18 cellular contexts compared by ENCODE assay signal in genomic region chr12:16036073-16036472, GRCh38.
DNase-seq lines count a peak whose midpoint lies in the region; ATAC-seq, FAIRE-seq and TF ChIP-seq lines count a peak whose summit lies in the region.
"Had no signal": no experiment of that assay in that cellular context is flagged by ENCODE, and none has a peak within 500 bp of the region (broad histone marks: within the 10 kb centered on the region; RNA-seq: fewer than 3 reads in every experiment).

No MANE protein-coding gene starts in this region.

- no peaks in the 10 kb centered on the region for H3K79me2 ChIP-seq in neural progenitor cell (ENCODE audit: low read depth)
- H3K79me2 ChIP-seq in HepG2 (ENCODE audit: insufficient read depth, low read length), result no peaks in the 10 kb centered on the region

- peaks cover 15% of the 10 kb centered on the region for H3K36me3 Mint-ChIP-seq in neural progenitor cell

- no peak for TF ChIP-seq POLR2A in HepG2 (IDR thresholded peaks at IDR 0.05; ENCODE audit: insufficient read depth in 1 of 2, low read depth in 2 of 2, low read length in 2 of 2)

- H3K9me3 Mint-ChIP-seq in neural progenitor cell, result no peaks in the 10 kb centered on the region
- H3K9me3 Mint-ChIP-seq: CD4-positive, alpha-beta T cell had no signal

- H3K9ac ChIP-seq in neural progenitor cell, result no peak overlapping the region
- no peak overlapping the region for H3K9ac ChIP-seq in HepG2 (ENCODE audit: insufficient read depth, low read depth, low read length)
- H3K9ac ChIP-seq: GM23248 had no signal

- no peak overlapping the region for H3K27ac Mint-ChIP-seq in neural progenitor cell
- H3K27ac Mint-ChIP-seq: CD4-positive, alpha-beta T cell had no signal

- H3K27me3 ChIP-seq in neural progenitor cell, result no peaks in the 10 kb centered on the region
- H3K27me3 ChIP-seq in HepG2 (ENCODE audit: control insufficient read depth in 1 of 2, insufficient read depth in 2 of 2, low read length in 2 of 2), result no peaks in the 10 kb centered on the region

- POLR2A ChIA-PET in HepG2 (lab: Yijun Ruan, JAX), result no interaction called here

- no peak for FAIRE-seq in HepG2 (lab: Jason Lieb, UNC)
- FAIRE-seq: A549, GM12878, H54, HTR-8/SVneo had no signal

- in situ Hi-C loops in HepG2 (cut with HindIII; ENCODE audit: extremely low pct_ligation_motif_present, low pct_unique_long_range_greater_than_20kb), result no loop called here

- H3K36me3 ChIP-seq in neural progenitor cell, result no peaks in the 10 kb centered on the region
- H3K36me3 ChIP-seq in HepG2 (replicated peaks in 1 of 2; ENCODE audit: control insufficient read depth in 1 of 2, insufficient read depth in 2 of 2, low read length in 2 of 2), result peaks cover 0 to 2% of the 10 kb centered on the region in 2 experiments; a peak in 1 of 5 replicates

- peak overlapping the region; percentile 20 for H3K4me2 ChIP-seq in neural progenitor cell
- no peak overlapping the region for H3K4me2 ChIP-seq in HepG2 (ENCODE audit: low read depth, low read length)
- H3K4me2 ChIP-seq: A549 had no signal

- no peak overlapping the region for H3K4me3 ChIP-seq in neural progenitor cell
- H3K4me3 ChIP-seq in HepG2 (replicated peaks in 1 of 3; ENCODE audit: insufficient read depth in 1 of 3, low read depth in 2 of 3, low read length in 3 of 3), result no peak overlapping the region
- H3K4me3 ChIP-seq: A549, GM12878, GM23248 had no signal

- H3K9me3 ChIP-seq in neural progenitor cell (ENCODE audit: low read depth) (no peaks in the 10 kb centered on the region), HepG2 (ENCODE audit: low read length) (no peaks in the 10 kb centered on the region)
- H3K9me3 ChIP-seq: A549 had no signal

- TF ChIP-seq EP300 in HepG2 (IDR thresholded peaks at IDR 0.05; ENCODE audit: low read depth in 2 of 2, low read length in 2 of 2) (no peak), HepG2 (CRISPR knock-in tag; IDR thresholded peaks at IDR 0.05; ENCODE audit: borderline replicate concordance) (no peak)

- 98% methylated on average over 3 of the region's 3 CpGs for WGBS in HepG2 (ENCODE audit: low lambda C conversion rate)

- H2AFZ ChIP-seq in neural progenitor cell (replicated peaks), result no peak overlapping the region
- H2AFZ ChIP-seq in HepG2 (ENCODE audit: low read length), result no peak overlapping the region
- H2AFZ ChIP-seq: GM23248 had no signal

- H3K4me3 Mint-ChIP-seq in neural progenitor cell, result no peak overlapping the region
- H3K4me3 Mint-ChIP-seq: CD4-positive, alpha-beta T cell had no signal

- no peaks in the 10 kb centered on the region for H3K27me3 Mint-ChIP-seq in neural progenitor cell (ENCODE audit: insufficient read depth, low read depth)
- H3K27me3 Mint-ChIP-seq: CD4-positive, alpha-beta T cell had no signal

- H3F3A ChIP-seq in neural progenitor cell (ENCODE audit: low read depth), result peaks cover 12% of the 10 kb centered on the region

- peaks cover 33% of the 10 kb centered on the region for H3K4me1 ChIP-seq in neural progenitor cell
- H3K4me1 ChIP-seq in HepG2 (ENCODE audit: insufficient read depth, low read length), result peaks cover 8% of the 10 kb centered on the region
- H3K4me1 ChIP-seq: A549 had no signal

- DNase-seq in NCI-H510A treated with DMSO at 0.1 percent for 48 hours (lab: John Stamatoyannopoulos, UW) (peak; percentile 26), NCI-H510A (lab: John Stamatoyannopoulos, UW) (no peak), astrocyte of the hippocampus (ENCODE audit: low read depth, low spot score) (peak; percentile 12), neural progenitor cell (ENCODE audit: low spot score) (peak; percentile 57), HepG2 (ENCODE audit: low spot score) (no peak)
- no peak for DNase-seq in activated CD8-positive, alpha-beta memory T cell treated with anti-CD3 and anti-CD28 coated beads, Interleukin-2, amount 50 U/mL, for 4 hours
- DNase-seq: AML-193; CD4-positive, alpha-beta T cell; DMS79 treated with DMSO at 0.1 percent for 48 hours; GM23248; KG1 had no signal

- intact Hi-C loops in HepG2 (cut with micrococcal nuclease; ENCODE audit: unreplicated experiment), result no loop called here

- no TSS peak for BruUV-seq in HepG2 (replicated peaks; lab: Mats Ljungman, UMichigan)

- peaks cover 8% of the 10 kb centered on the region for H3K4me1 Mint-ChIP-seq in neural progenitor cell

- TF ChIP-seq CTCF in neural progenitor cell (IDR thresholded peaks at IDR 0.05) (no peak), HepG2 (CRISPR knock-in tag; IDR thresholded peaks at IDR 0.05) (no peak)

- H3K27ac ChIP-seq in neural progenitor cell (no peak overlapping the region), HepG2 (ENCODE audit: extremely low read length, insufficient read depth, low read length) (no peak overlapping the region)
- H3K27ac ChIP-seq: 22Rv1, A549, C4-2B, GM23248 had no signal

- CTCF ChIA-PET in HepG2 (lab: Yijun Ruan, JAX; ENCODE audit: low intra/inter-chr PET ratio, low total read pairs), result no interaction called here

- H4K20me1 ChIP-seq in neural progenitor cell (ENCODE audit: low read depth) (no peaks in the 10 kb centered on the region), HepG2 (ENCODE audit: insufficient read depth, low read length) (no peaks in the 10 kb centered on the region)

- TF ChIP-seq RAD21 in HepG2 (CRISPR knock-in tag; IDR thresholded peaks at IDR 0.05), result no peak

- ATAC-seq in GM21737 (IDR thresholded peaks at IDR 0.05; ENCODE audit: unreplicated experiment) (no peak), HepG2 (no peak)
- ATAC-seq: A549, GM12878 had no signal

TF ChIP-seq in HepG2, 621 proteins besides CTCF, POLR2A, EP300 and RAD21:
- TF ChIP-seq CENPT (CRISPR knock-in tag; IDR thresholded peaks at IDR 0.05; ENCODE audit: low read depth) (no peak), ERF (CRISPR knock-in tag; IDR thresholded peaks at IDR 0.05) (no peak), EZH2 (conservative IDR thresholded peaks at IDR 0.05; ENCODE audit: low read depth, low read length) (no peak)

Comparison
In these comparisons a context has a peak if more than half of its experiments do, and no peak if none do; other contexts are left out.
1. DNase-seq: peak in NCI-H510A treated with DMSO at 0.1 percent for 48 hours (single experiment), astrocyte of the hippocampus (single experiment) and neural progenitor cell (single experiment); none in NCI-H510A (single experiment), activated CD8-positive, alpha-beta memory T cell treated with anti-CD3 and anti-CD28 coated beads, Interleukin-2, amount 50 U/mL, for 4 hours (single experiment) and HepG2 (single experiment).